ENCODE assay signal across 13 cellular contexts in the genomic region with DNA sequence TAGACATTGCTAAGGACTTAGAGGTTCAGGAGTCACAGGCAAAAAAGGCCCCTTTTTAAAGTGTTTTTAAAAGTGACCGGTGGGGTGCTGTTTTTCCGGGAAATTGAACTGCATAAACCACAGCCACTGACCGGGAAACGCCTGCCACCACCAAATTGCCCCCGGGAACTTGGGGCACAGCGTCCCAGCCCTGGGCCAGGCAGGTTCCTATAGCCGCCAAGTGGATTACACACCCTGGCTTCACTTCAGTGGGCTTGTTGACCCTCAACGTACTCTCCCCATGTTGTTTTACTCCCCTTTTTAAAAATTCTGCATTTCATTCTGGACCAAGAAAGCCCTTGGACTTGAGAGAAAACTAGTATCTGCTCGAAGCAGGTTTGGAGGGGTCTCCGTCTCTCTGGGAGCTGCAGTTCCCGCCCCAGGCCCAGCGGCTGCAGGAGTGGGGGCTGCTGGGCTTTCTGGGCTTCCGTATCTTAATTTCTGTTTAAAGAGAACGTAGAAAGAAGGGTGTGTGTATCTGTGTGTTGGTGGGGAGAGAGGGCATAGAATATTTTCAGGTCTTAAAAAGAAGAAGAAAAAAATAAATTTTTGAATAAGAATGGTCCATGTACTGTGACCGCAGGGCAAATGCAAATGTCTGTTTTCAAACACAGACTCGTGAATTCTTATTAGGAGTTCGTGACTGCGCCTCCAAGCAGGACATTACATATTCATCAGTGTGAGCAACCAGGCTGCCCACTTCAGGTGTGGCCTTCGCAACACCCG.
"Had no signal": no experiment of that assay in that cellular context is flagged by ENCODE, and none has a peak within 500 bp of the region (broad histone marks: within the 10 kb centered on the region; RNA-seq: fewer than 3 reads in every experiment).

No MANE protein-coding gene starts in this region.

- H3K4me3 Mint-ChIP-seq: activated CD4-positive, alpha-beta T cell treated with anti-CD3 and anti-CD28 coated beads, Interleukin-2, amount 10 ng/mL, durations not matched to agents 24 days and 14 days; activated T-cell treated with anti-CD3 and anti-CD28 coated beads, Interleukin-2, amount 50 U/mL, for 24 hours; neural progenitor cell had no signal

- H3K36me3 ChIP-seq: cardiac muscle cell, neural progenitor cell, pancreas, tibial artery, uterus had no signal

- H3K9ac ChIP-seq: neural progenitor cell had no signal

- H3K27ac Mint-ChIP-seq: activated CD4-positive, alpha-beta T cell treated with anti-CD3 and anti-CD28 coated beads, Interleukin-2, amount 10 ng/mL, durations not matched to agents 24 days and 14 days; activated T-cell treated with anti-CD3 and anti-CD28 coated beads, Interleukin-2, amount 50 U/mL, for 24 hours had no signal

- H3K4me1 ChIP-seq: pancreas, tibial artery, uterus had no signal

- H3K9me3 Mint-ChIP-seq: activated CD4-positive, alpha-beta T cell treated with anti-CD3 and anti-CD28 coated beads, Interleukin-2, amount 10 ng/mL, durations not matched to agents 24 days and 14 days; activated T-cell treated with anti-CD3 and anti-CD28 coated beads, Interleukin-2, amount 50 U/mL, for 24 hours; neural progenitor cell had no signal

- H3K27ac ChIP-seq: cardiac muscle cell, hepatocyte, neural progenitor cell, pancreas, skin epidermis, tibial artery, uterus had no signal

- H3K27me3 ChIP-seq: cardiac muscle cell, neural progenitor cell, uterus had no signal

- DNase-seq: activated CD4-positive, CD25-positive, alpha-beta regulatory T cell; activated effector memory CD4-positive, alpha-beta T cell treated with Interleukin-2 at 50 U/mL for 16 hours; activated naive CD4-positive, alpha-beta T cell treated with anti-CD3 and anti-CD28 coated beads, Interleukin-2, amount 50 U/mL, for 16 hours; stimulated activated naive CD4-positive, alpha-beta T cell; tibial artery; uterus had no signal

- H3K4me1 Mint-ChIP-seq: activated CD4-positive, alpha-beta T cell treated with anti-CD3 and anti-CD28 coated beads, Interleukin-2, amount 10 ng/mL, durations not matched to agents 24 days and 14 days had no signal

- H3K4me3 ChIP-seq: cardiac muscle cell, hepatocyte, neural progenitor cell, pancreas, skin epidermis, tibial artery, uterus had no signal

- H2AFZ ChIP-seq: hepatocyte had no signal

- H3K36me3 Mint-ChIP-seq: neural progenitor cell had no signal

- H3K79me2 ChIP-seq: hepatocyte had no signal

- H3K9me3 ChIP-seq: pancreas, tibial artery, uterus had no signal

- H3K4me2 ChIP-seq: neural progenitor cell had no signal
